Comparison of ENCODE assay signal across 19 cellular contexts in the genomic region with DNA sequence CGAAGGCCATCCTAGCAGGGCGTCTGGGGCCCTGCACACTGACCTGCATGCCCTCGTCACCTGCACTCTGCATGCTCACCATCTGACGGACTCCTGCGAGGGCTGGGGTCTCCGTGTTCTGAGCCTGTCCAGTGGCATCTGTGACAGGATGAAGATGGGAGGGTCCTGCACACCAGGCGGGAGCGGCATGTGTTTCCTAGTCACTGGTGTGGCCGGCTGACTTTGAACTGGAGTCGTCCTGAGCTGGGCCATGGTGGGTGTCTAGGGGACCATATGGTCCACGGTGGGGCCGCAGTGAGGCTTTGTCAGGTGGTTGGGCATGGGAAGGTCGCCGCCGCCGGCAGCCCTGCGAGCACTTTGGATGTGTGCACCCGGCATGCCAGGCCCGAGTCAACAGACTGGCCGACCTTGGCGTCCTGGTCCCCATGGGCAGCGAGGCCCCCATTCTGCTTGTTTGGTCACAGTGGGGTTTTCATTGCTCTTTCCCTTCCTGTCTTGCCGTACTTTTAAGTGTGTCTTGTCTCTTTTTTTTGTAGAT. TPM values are rescaled to one million over a fixed set of nuclear protein-coding genes. Genes with fewer than 3 reads are reported as not detected.
DNase-seq lines count a peak whose midpoint lies in the region; ATAC-seq and TF ChIP-seq lines count a peak whose summit lies in the region.
"Had no signal": no experiment of that assay in that cellular context is flagged by ENCODE, and none has a peak within 500 bp of the region (broad histone marks: within the 10 kb centered on the region; RNA-seq: fewer than 3 reads in every experiment).

No MANE protein-coding gene starts in this region.

- no peaks in the 10 kb centered on the region for H3K27me3 Mint-ChIP-seq in dendritic cell treated with granulocyte-macrophage colony-stimulating factor and Interleukin-4, amounts not matched to agents 40 ng/mL and 50 ng/mL, for 4 days
- H3K27me3 Mint-ChIP-seq in neural crest cell (ENCODE audit: low read depth): no peaks in the 10 kb centered on the region

- TF ChIP-seq CTCF in neural crest cell (conservative IDR thresholded peaks at IDR 0.05) (no peak), testis (IDR thresholded peaks at IDR 0.05) (no peak)

- no peaks in the 10 kb centered on the region for H3K36me3 ChIP-seq in testis (ENCODE audit: low read depth, missing control alignments)

- H3K9me3 Mint-ChIP-seq in dendritic cell treated with granulocyte-macrophage colony-stimulating factor and Interleukin-4, amounts not matched to agents 40 ng/mL and 50 ng/mL, for 4 days: no peaks in the 10 kb centered on the region
- no peaks in the 10 kb centered on the region for H3K9me3 Mint-ChIP-seq in neural crest cell
- H3K9me3 Mint-ChIP-seq: CD14-positive monocyte had no signal

- H3K27me3 ChIP-seq in testis: no peaks in the 10 kb centered on the region

- TF ChIP-seq POLR2A in testis (IDR thresholded peaks at IDR 0.05): no peak

- H3K4me3 Mint-ChIP-seq in dendritic cell treated with granulocyte-macrophage colony-stimulating factor and Interleukin-4, amounts not matched to agents 40 ng/mL and 50 ng/mL, for 4 days: no peak overlapping the region
- H3K4me3 Mint-ChIP-seq in neural crest cell: peak overlapping the region; percentile 1
- H3K4me3 Mint-ChIP-seq: CD14-positive monocyte had no signal

- H3K36me3 Mint-ChIP-seq in dendritic cell treated with granulocyte-macrophage colony-stimulating factor and Interleukin-4, amounts not matched to agents 40 ng/mL and 50 ng/mL, for 4 days (ENCODE audit: low read depth): peaks cover 96% of the 10 kb centered on the region
- H3K36me3 Mint-ChIP-seq in neural crest cell (ENCODE audit: low read depth): peaks cover 27% of the 10 kb centered on the region

- H3K9me3 ChIP-seq in testis: no peaks in the 10 kb centered on the region

- peak; percentile 18 for DNase-seq in left ventricle myocardium superior
- no peak for DNase-seq in cardiac septum (ENCODE audit: low spot score)
- no peak for DNase-seq in neural crest cell (ENCODE audit: low read depth, low spot score)
- no peak for DNase-seq in testis
- no peak for DNase-seq in T1000 (lab: John Stamatoyannopoulos, UW)
- no peak for DNase-seq in activated gamma-delta T cell (lab: John Stamatoyannopoulos, UW)
- DNase-seq: 8988T, DMS 273 treated with DMSO at 0.1 percent for 48 hours, DND-41, MV-4-11, NCI-H1417, NCI-H187, NCI-H2227 treated with DMSO at 0.1 percent for 48 hours, NCI-H524, NCI-H82 had no signal

- 96 to 98% methylated on average over 11 to 23 of the region's 23 CpGs for WGBS in testis, 2 donors

- H3K4me1 ChIP-seq in testis: no peaks in the 10 kb centered on the region

- no peak overlapping the region for H3K4me3 ChIP-seq in testis

- ATAC-seq in left ventricle myocardium superior: no peak
- no peak for ATAC-seq in HG03432 (IDR thresholded peaks at IDR 0.05; ENCODE audit: unreplicated experiment)

- peaks cover 30% of the 10 kb centered on the region for H3K4me1 Mint-ChIP-seq in dendritic cell treated with granulocyte-macrophage colony-stimulating factor and Interleukin-4, amounts not matched to agents 40 ng/mL and 50 ng/mL, for 4 days (ENCODE audit: low read depth)
- peaks cover 7% of the 10 kb centered on the region for H3K4me1 Mint-ChIP-seq in neural crest cell

- H3K27ac Mint-ChIP-seq in dendritic cell treated with granulocyte-macrophage colony-stimulating factor and Interleukin-4, amounts not matched to agents 40 ng/mL and 50 ng/mL, for 4 days: peak overlapping the region; percentile 16
- H3K27ac Mint-ChIP-seq in neural crest cell (ENCODE audit: unreplicated experiment): no peak overlapping the region

- intact Hi-C loops in left ventricle myocardium superior (cut with micrococcal nuclease): no loop called here
- intact Hi-C loops in cardiac septum (cut with DNase I): no loop called here
- intact Hi-C loops in dendritic cell treated with granulocyte-macrophage colony-stimulating factor and Interleukin-4, amounts not matched to agents 40 ng/mL and 50 ng/mL, for 4 days (cut with micrococcal nuclease): no loop called here
- intact Hi-C loops in testis (cut with DNase I; ENCODE audit: low total_unique reads): no loop called here

- H3K27ac ChIP-seq in testis: no peak overlapping the region
- H3K27ac ChIP-seq: KMS-11 had no signal

RNA-seq across cellular contexts. Expression of gene DIP2A, which starts 16.7 kb away (rescaled TPM):
- 28.5 TPM for total RNA-seq in left ventricle myocardium superior
- 38.9 TPM for total RNA-seq in cardiac septum
- total RNA-seq in neural crest cell: 57.8 and 61.2 TPM in 2 replicates
- total RNA-seq in testis: 100 to 1,000 TPM in 1 of 2 donors, 10 to 100 TPM in 1; 94.3 to 104 TPM
- polyA plus RNA-seq in testis (ENCODE audit: insufficient read depth, low read depth, low replicate concordance): 42.5 TPM
